In genomic region chr20:63556873-63557478, GRCh38 we compare ENCODE assay signal across 20 cellular contexts. TPM values are rescaled to one million over a fixed set of nuclear protein-coding genes. Genes with fewer than 3 reads are reported as not detected.
"Had no signal": no experiment of that assay in that cellular context is flagged by ENCODE, and none has a peak within 500 bp of the region (broad histone marks: within the 10 kb centered on the region; RNA-seq: fewer than 3 reads in every experiment).

No MANE protein-coding gene starts in this region.

- H3K27me3 ChIP-seq: vagina had no signal

- H3K27ac Mint-ChIP-seq: activated CD4-positive, alpha-beta memory T cell treated with anti-CD3 and anti-CD28 coated beads for 36 hours; activated naive CD8-positive, alpha-beta T cell treated with anti-CD3 and anti-CD28 coated beads, Interleukin-2, amount 10 ng/mL, durations not matched to agents 7 days and 5 days had no signal

- H2AFZ ChIP-seq: parathyroid adenoma had no signal

- H3K9me3 ChIP-seq: esophagus muscularis mucosa, left lung, stomach, thoracic aorta, vagina had no signal

- H3K4me3 Mint-ChIP-seq: activated CD4-positive, alpha-beta memory T cell treated with anti-CD3 and anti-CD28 coated beads for 36 hours; activated naive CD8-positive, alpha-beta T cell treated with anti-CD3 and anti-CD28 coated beads, Interleukin-2, amount 10 ng/mL, durations not matched to agents 7 days and 5 days; activated T-cell treated with anti-CD3 and anti-CD28 coated beads, Interleukin-2, amount 50 U/mL, for 4 hours had no signal

- H3K27me3 Mint-ChIP-seq: activated CD4-positive, alpha-beta memory T cell treated with anti-CD3 and anti-CD28 coated beads for 36 hours; activated naive CD8-positive, alpha-beta T cell treated with anti-CD3 and anti-CD28 coated beads, Interleukin-2, amount 10 ng/mL, durations not matched to agents 7 days and 5 days had no signal

- H3K27ac ChIP-seq: dorsolateral prefrontal cortex, esophagus muscularis mucosa, left lung, parathyroid adenoma, stomach, thoracic aorta, vagina had no signal

- H3K9ac ChIP-seq: parathyroid adenoma had no signal

- DNase-seq: activated CD4-positive, alpha-beta memory T cell treated with anti-CD3 and anti-CD28 coated beads for 36 hours; activated CD4-positive, alpha-beta T cell treated with anti-CD3 and anti-CD28 coated beads for 1 hour; activated effector memory CD4-positive, alpha-beta T cell treated with anti-CD3 and anti-CD28 coated beads, Interleukin-2, amount 50 U/mL, for 16 hours; activated naive CD8-positive, alpha-beta T cell treated with anti-CD3 and anti-CD28 coated beads, Interleukin-2, amount 10 ng/mL, durations not matched to agents 7 days and 5 days; activated T-cell treated with anti-CD3 and anti-CD28 coated beads, Interleukin-2, amount 50 U/mL, for 4 hours; anterior cingulate cortex; dorsolateral prefrontal cortex; head of caudate nucleus; islet precursor cell; left lung; retina; stimulated activated CD4-positive, alpha-beta T cell treated with anti-CD3 and anti-CD28 coated beads, Interleukin-15, amount 100 ng/mL, for 24 hours; stimulated activated CD4-positive, alpha-beta T cell treated with anti-CD3 and anti-CD28 coated beads, Interleukin-4, amount 100 ng/mL, for 4 hours; stomach had no signal

- H3K4me3 ChIP-seq: dorsolateral prefrontal cortex, esophagus muscularis mucosa, left lung, stomach, thoracic aorta, vagina had no signal

- ATAC-seq: activated T-cell treated with anti-CD3 and anti-CD28 coated beads, Interleukin-2, amount 50 U/mL, for 4 hours; left lung had no signal

- H3K9me3 Mint-ChIP-seq: activated CD4-positive, alpha-beta memory T cell treated with anti-CD3 and anti-CD28 coated beads for 36 hours; activated naive CD8-positive, alpha-beta T cell treated with anti-CD3 and anti-CD28 coated beads, Interleukin-2, amount 10 ng/mL, durations not matched to agents 7 days and 5 days; activated T-cell treated with anti-CD3 and anti-CD28 coated beads, Interleukin-2, amount 50 U/mL, for 4 hours had no signal

RNA-seq across cellular contexts. Expression of gene FNDC11, which starts 3.0 kb away (rescaled TPM):
- total RNA-seq: vagina had no signal

RNA-seq across cellular contexts. Expression of gene SRMS, which starts 9.4 kb away (rescaled TPM):
- total RNA-seq: activated CD4-positive, alpha-beta memory T cell treated with anti-CD3 and anti-CD28 coated beads for 36 hours; activated naive CD8-positive, alpha-beta T cell treated with anti-CD3 and anti-CD28 coated beads, Interleukin-2, amount 10 ng/mL, durations not matched to agents 7 days and 5 days; activated T-cell treated with anti-CD3 and anti-CD28 coated beads, Interleukin-2, amount 50 U/mL, for 4 hours; dorsolateral prefrontal cortex; esophagus muscularis mucosa; fibroblast of villous mesenchyme; left lung; skeletal muscle tissue; thoracic aorta; vagina had no signal

RNA-seq across cellular contexts. Expression of gene PTK6, which starts 19.8 kb away (rescaled TPM):
- total RNA-seq: skeletal muscle tissue had no signal
